ENCODE assay signal across 9 cellular contexts in genomic region chr1:43143441-43143888, GRCh38. TPM values are rescaled to one million over a fixed set of nuclear protein-coding genes. Genes with fewer than 3 reads are reported as not detected.
DNase-seq lines count a peak whose midpoint lies in the region; ATAC-seq and TF ChIP-seq lines count a peak whose summit lies in the region.
"Had no signal": no experiment of that assay in that cellular context is flagged by ENCODE, and none has a peak within 500 bp of the region (broad histone marks: within the 10 kb centered on the region; RNA-seq: fewer than 3 reads in every experiment).

No MANE protein-coding gene starts in this region.

- no peak overlapping the region for H3K27ac ChIP-seq in 22Rv1

- H3K4me1 Mint-ChIP-seq in activated T-helper 17 cell treated with anti-CD3 and anti-CD28 coated beads, Interleukin-2, amount 50 U/mL, for 72 hours = no peaks in the 10 kb centered on the region

- ATAC-seq in GM21825 (IDR thresholded peaks at IDR 0.05; ENCODE audit: unreplicated experiment) = no peak
- ATAC-seq in activated T-helper 17 cell treated with anti-CD3 and anti-CD28 coated beads, Interleukin-2, amount 50 U/mL, for 72 hours (replicated peaks) = no peak

- H3K36me3 Mint-ChIP-seq in activated T-helper 17 cell treated with anti-CD3 and anti-CD28 coated beads, Interleukin-2, amount 50 U/mL, for 72 hours (ENCODE audit: low read depth) = no peaks in the 10 kb centered on the region

- H3K4me3 ChIP-seq in epithelial cell of esophagus (ENCODE audit: low read length) = no peak overlapping the region

- peaks cover 51% of the 10 kb centered on the region for H3K27me3 Mint-ChIP-seq in activated T-helper 17 cell treated with anti-CD3 and anti-CD28 coated beads, Interleukin-2, amount 50 U/mL, for 72 hours

- H3K9me3 Mint-ChIP-seq in activated T-helper 17 cell treated with anti-CD3 and anti-CD28 coated beads, Interleukin-2, amount 50 U/mL, for 72 hours = peaks cover 5% of the 10 kb centered on the region

- no peak overlapping the region for H3K4me3 Mint-ChIP-seq in activated T-helper 17 cell treated with anti-CD3 and anti-CD28 coated beads, Interleukin-2, amount 50 U/mL, for 72 hours

- TF ChIP-seq CTCF in 22Rv1 (IDR thresholded peaks at IDR 0.05) (peak; percentile 73), epithelial cell of esophagus (IDR thresholded peaks at IDR 0.05; ENCODE audit: insufficient read depth, low read depth, low read length, missing control alignments) (peak; percentile 24)

- no peak overlapping the region for H3K27ac Mint-ChIP-seq in activated T-helper 17 cell treated with anti-CD3 and anti-CD28 coated beads, Interleukin-2, amount 50 U/mL, for 72 hours

- DNase-seq in Daoy (ENCODE audit: low read depth) (peak; percentile 47), M059J (ENCODE audit: low read depth) (peak; percentile 32), epithelial cell of esophagus (ENCODE audit: low read depth) (no peak), NCI-H1436 (lab: John Stamatoyannopoulos, UW) (no peak), nucleus accumbens (lab: John Stamatoyannopoulos, UW) (no peak)
- DNase-seq: activated naive CD4-positive, alpha-beta T cell treated with Interleukin-2 at 50 U/mL for 16 hours had no signal

RNA-seq across cellular contexts. Expression of gene EBNA1BP2, which starts 28.6 kb away (rescaled TPM):
- 464 and 610 TPM in 2 replicates for total RNA-seq in Daoy (2014; rRNA removed; shearing (Covaris generic))
- 150 and 165 TPM in 2 replicates for total RNA-seq in M059J (2014; rRNA removed; shearing (Covaris generic))
- total RNA-seq in activated T-helper 17 cell treated with anti-CD3 and anti-CD28 coated beads, Interleukin-2, amount 50 U/mL, for 72 hours = 100 to 1,000 TPM in 1 of 2 donors, 10 to 100 TPM in 1; 52.0 to 121 TPM

RNA-seq across cellular contexts. Expression of gene CFAP57, which starts 28.7 kb away (rescaled TPM):
- total RNA-seq in Daoy (2014; rRNA removed; shearing (Covaris generic)) = 0.51 TPM in 1 of 2 replicates, not detected in the other
- total RNA-seq in M059J (2014; rRNA removed; shearing (Covaris generic)) = 0.67 TPM in 1 of 2 replicates, not detected in the other
- total RNA-seq in activated T-helper 17 cell treated with anti-CD3 and anti-CD28 coated beads, Interleukin-2, amount 50 U/mL, for 72 hours = under 1 TPM; 0.06 to 0.74 TPM

Comparison
In these comparisons a context has a peak if more than half of its experiments do, and no peak if none do; other contexts are left out.
1. DNase-seq: peak in Daoy (single experiment) and M059J (single experiment); none in epithelial cell of esophagus (single experiment), NCI-H1436 (single experiment) and nucleus accumbens (0 of 56).